ENCODE assay signal across 27 cellular contexts in the genomic region with DNA sequence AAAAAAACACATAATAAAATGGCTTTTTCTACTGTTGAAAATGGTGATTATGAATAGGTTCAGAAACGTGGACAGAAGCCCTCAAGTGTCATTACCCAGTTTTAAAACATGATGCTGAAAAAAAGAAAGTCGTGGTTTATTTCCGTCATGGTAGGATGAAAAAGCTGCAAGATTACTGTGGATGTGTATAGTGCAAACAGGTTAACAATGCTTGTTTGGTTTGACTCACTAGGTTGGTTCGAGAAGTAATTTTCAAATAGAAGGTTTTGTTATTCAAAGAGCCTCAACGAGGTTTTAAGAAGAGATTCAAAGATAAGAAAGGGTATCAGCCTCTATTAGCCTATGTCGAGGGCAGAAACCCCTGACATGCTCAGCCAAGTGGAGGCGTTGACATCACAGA. TPM values are rescaled to one million over a fixed set of nuclear protein-coding genes. Genes with fewer than 3 reads are reported as not detected.
DNase-seq lines count a peak whose midpoint lies in the region; ATAC-seq, FAIRE-seq and TF ChIP-seq lines count a peak whose summit lies in the region.
"Had no signal": no experiment of that assay in that cellular context is flagged by ENCODE, and none has a peak within 500 bp of the region (broad histone marks: within the 10 kb centered on the region; RNA-seq: fewer than 3 reads in every experiment).

No MANE protein-coding gene starts in this region.

- TF ChIP-seq CTCF in bronchial epithelial cell (IDR thresholded peaks at IDR 0.05; ENCODE audit: insufficient read depth, low read length, severe bottlenecking) (no peak), neural cell (IDR thresholded peaks at IDR 0.05; ENCODE audit: poor library complexity, severe bottlenecking) (no peak)

- no peak overlapping the region for H3K9ac ChIP-seq in neural cell (ENCODE audit: low read length)
- H3K9ac ChIP-seq: BLaER1 treated with 17β-estradiol and CSF1 and Interleukin-3, amounts not matched to agents 10 nM and 100 nM; GM23248 had no signal

- no peaks in the 10 kb centered on the region for H3K79me2 ChIP-seq in neural cell (replicated peaks; ENCODE audit: insufficient read depth, low read length)

- H3K27ac ChIP-seq in neural cell (ENCODE audit: low read length) (peak overlapping the region; percentile 14), SJCRH30 (no peak overlapping the region)
- H3K27ac ChIP-seq: A549; BLaER1 treated with 17β-estradiol and CSF1 and Interleukin-3, amounts not matched to agents 10 nM and 100 nM; GM23248 had no signal

- H3K9me2 ChIP-seq in neural cell (ENCODE audit: insufficient read depth, low read length): no peaks in the 10 kb centered on the region

- H3K27me3 ChIP-seq in bronchial epithelial cell (ENCODE audit: control insufficient read depth, insufficient read depth, low read length) (no peaks in the 10 kb centered on the region), neural cell (ENCODE audit: insufficient read depth, low read depth, low read length) (no peaks in the 10 kb centered on the region), SJCRH30 (no peaks in the 10 kb centered on the region)
- H3K27me3 ChIP-seq: BLaER1 treated with 17β-estradiol and CSF1 and Interleukin-3, amounts not matched to agents 10 nM and 100 nM had no signal

- H3F3A ChIP-seq in neural cell (ENCODE audit: insufficient read depth, low read length, poor library complexity, severe bottlenecking): no peaks in the 10 kb centered on the region

- H3K4me3 ChIP-seq in bronchial epithelial cell (ENCODE audit: low read depth, low read length) (no peak overlapping the region), neural cell (ENCODE audit: low read length) (peak overlapping the region; percentile 6), SJCRH30 (no peak overlapping the region)
- H3K4me3 ChIP-seq: A549; BLaER1 treated with 17β-estradiol and CSF1 and Interleukin-3, amounts not matched to agents 10 nM and 100 nM; GM23248 had no signal

- FAIRE-seq in bronchial epithelial cell (lab: Jason Lieb, UNC): no peak
- FAIRE-seq: A549, D721Med, GM12891, GM18507 had no signal

- peak; percentile 12 for DNase-seq in NCI-H345 (lab: John Stamatoyannopoulos, UW)
- DNase-seq in NCI-H345 treated with DMSO at 0.1 percent for 48 hours (lab: John Stamatoyannopoulos, UW; ENCODE audit: unreplicated experiment): no peak
- peak; percentile 90 for DNase-seq in DMS53 treated with DMSO at 0.1 percent for 48 hours (lab: John Stamatoyannopoulos, UW; ENCODE audit: unreplicated experiment)
- peak; percentile 55 for DNase-seq in bronchial epithelial cell (ENCODE audit: low read depth)
- DNase-seq in SJCRH30: no peak
- DNase-seq in NOMO-1 treated with DMSO at 0.1 percent for 48 hours (lab: John Stamatoyannopoulos, UW; ENCODE audit: unreplicated experiment): no peak
- DNase-seq: 8988T; ACHN; AML-193; BE2C; CD4-positive, alpha-beta T cell; CD8-positive, alpha-beta memory T cell; DMS 273 treated with DMSO at 0.1 percent for 48 hours; DMS79 treated with DMSO at 0.1 percent for 48 hours; GF-D8; GM23248; H9 had no signal

- H3K4me1 ChIP-seq in SJCRH30: no peaks in the 10 kb centered on the region
- H3K4me1 ChIP-seq: A549, BE2C had no signal

- H2AFZ ChIP-seq in neural cell (ENCODE audit: low read depth, low read length): no peak overlapping the region
- H2AFZ ChIP-seq: GM23248 had no signal

- H3K4me2 ChIP-seq in neural cell (ENCODE audit: low read length): no peak overlapping the region
- H3K4me2 ChIP-seq: A549; BLaER1 treated with 17β-estradiol and CSF1 and Interleukin-3, amounts not matched to agents 10 nM and 100 nM had no signal

- no peak for ATAC-seq in GM21390 (IDR thresholded peaks at IDR 0.05; ENCODE audit: unreplicated experiment)
- ATAC-seq: A549, HCT116 had no signal

- no peaks in the 10 kb centered on the region for H3K9me3 ChIP-seq in neural cell (ENCODE audit: low read length)
- no peaks in the 10 kb centered on the region for H3K9me3 ChIP-seq in SJCRH30 (replicated peaks)
- H3K9me3 ChIP-seq: A549; BE2C; BLaER1 treated with 17β-estradiol and CSF1 and Interleukin-3, amounts not matched to agents 10 nM and 100 nM had no signal

- no peak for TF ChIP-seq EP300 in neural cell (conservative IDR thresholded peaks at IDR 0.05; ENCODE audit: poor library complexity, severe bottlenecking)

- H4K20me1 ChIP-seq in neural cell (ENCODE audit: insufficient read depth): no peaks in the 10 kb centered on the region
- H4K20me1 ChIP-seq: BLaER1 treated with 17β-estradiol and CSF1 and Interleukin-3, amounts not matched to agents 10 nM and 100 nM had no signal

- TF ChIP-seq RAD21 in neural cell (conservative IDR thresholded peaks at IDR 0.05): no peak

- H3K36me3 ChIP-seq in bronchial epithelial cell (ENCODE audit: control insufficient read depth, insufficient read depth, low read length) (no peaks in the 10 kb centered on the region), neural cell (ENCODE audit: insufficient read depth, low read length) (no peaks in the 10 kb centered on the region), SJCRH30 (no peaks in the 10 kb centered on the region)
- H3K36me3 ChIP-seq: BE2C; BLaER1 treated with 17β-estradiol and CSF1 and Interleukin-3, amounts not matched to agents 10 nM and 100 nM had no signal

TF ChIP-seq in neural cell, 6 proteins besides CTCF, POLR2A, EP300 and RAD21:
- TF ChIP-seq POLR2AphosphoS5 (IDR thresholded peaks at IDR 0.05) (no peak), EZH2 (IDR thresholded peaks at IDR 0.05; ENCODE audit: borderline replicate concordance, insufficient read depth, low read length, poor library complexity, severe bottlenecking) (no peak), TAF1 (IDR thresholded peaks at IDR 0.05; ENCODE audit: low read depth) (no peak), MXI1 (conservative IDR thresholded peaks at IDR 0.05; ENCODE audit: poor library complexity, severe bottlenecking) (no peak), SMC3 (conservative IDR thresholded peaks at IDR 0.05; ENCODE audit: poor library complexity) (no peak)
- TF ChIP-seq, protein P1, sequence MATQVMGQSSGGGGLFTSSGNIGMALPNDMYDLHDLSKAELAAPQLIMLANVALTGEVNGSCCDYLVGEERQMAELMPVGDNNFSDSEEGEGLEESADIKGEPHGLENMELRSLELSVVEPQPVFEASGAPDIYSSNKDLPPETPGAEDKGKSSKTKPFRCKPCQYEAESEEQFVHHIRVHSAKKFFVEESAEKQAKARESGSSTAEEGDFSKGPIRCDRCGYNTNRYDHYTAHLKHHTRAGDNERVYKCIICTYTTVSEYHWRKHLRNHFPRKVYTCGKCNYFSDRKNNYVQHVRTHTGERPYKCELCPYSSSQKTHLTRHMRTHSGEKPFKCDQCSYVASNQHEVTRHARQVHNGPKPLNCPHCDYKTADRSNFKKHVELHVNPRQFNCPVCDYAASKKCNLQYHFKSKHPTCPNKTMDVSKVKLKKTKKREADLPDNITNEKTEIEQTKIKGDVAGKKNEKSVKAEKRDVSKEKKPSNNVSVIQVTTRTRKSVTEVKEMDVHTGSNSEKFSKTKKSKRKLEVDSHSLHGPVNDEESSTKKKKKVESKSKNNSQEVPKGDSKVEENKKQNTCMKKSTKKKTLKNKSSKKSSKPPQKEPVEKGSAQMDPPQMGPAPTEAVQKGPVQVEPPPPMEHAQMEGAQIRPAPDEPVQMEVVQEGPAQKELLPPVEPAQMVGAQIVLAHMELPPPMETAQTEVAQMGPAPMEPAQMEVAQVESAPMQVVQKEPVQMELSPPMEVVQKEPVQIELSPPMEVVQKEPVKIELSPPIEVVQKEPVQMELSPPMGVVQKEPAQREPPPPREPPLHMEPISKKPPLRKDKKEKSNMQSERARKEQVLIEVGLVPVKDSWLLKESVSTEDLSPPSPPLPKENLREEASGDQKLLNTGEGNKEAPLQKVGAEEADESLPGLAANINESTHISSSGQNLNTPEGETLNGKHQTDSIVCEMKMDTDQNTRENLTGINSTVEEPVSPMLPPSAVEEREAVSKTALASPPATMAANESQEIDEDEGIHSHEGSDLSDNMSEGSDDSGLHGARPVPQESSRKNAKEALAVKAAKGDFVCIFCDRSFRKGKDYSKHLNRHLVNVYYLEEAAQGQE (IDR thresholded peaks at IDR 0.05; ENCODE audit: borderline replicate concordance): no peak

RNA-seq across cellular contexts. Expression of a gene that starts 2.5 kb away (rescaled TPM):
- under 0.01 TPM in 1 of 2 replicates, not detected in the other for total RNA-seq in bronchial epithelial cell
- 0.12 TPM in 1 of 2 replicates, not detected in the other for polyA plus RNA-seq in neural cell
- polyA minus RNA-seq in neural cell: 0.24 TPM in 1 of 2 replicates, not detected in the other
- 0.08 TPM in 1 of 2 replicates, not detected in the other for total RNA-seq in SJCRH30 (2014; rRNA removed; shearing (Covaris generic))
- total RNA-seq: CD4-positive, alpha-beta T cell; CD8-positive, alpha-beta memory T cell; G401; H4 had no signal
- polyA plus RNA-seq: A549; CD8-positive, alpha-beta memory T cell had no signal

Comparison
In these comparisons a context has a peak if more than half of its experiments do, and no peak if none do; other contexts are left out.
1. DNase-seq: peak in NCI-H345 (single experiment), DMS53 treated with DMSO at 0.1 percent for 48 hours (single experiment) and bronchial epithelial cell (single experiment); none in NCI-H345 treated with DMSO at 0.1 percent for 48 hours (single experiment), SJCRH30 (0 of 2) and NOMO-1 treated with DMSO at 0.1 percent for 48 hours (single experiment).